8 cellular contexts compared by ENCODE assay signal in the genomic region with DNA sequence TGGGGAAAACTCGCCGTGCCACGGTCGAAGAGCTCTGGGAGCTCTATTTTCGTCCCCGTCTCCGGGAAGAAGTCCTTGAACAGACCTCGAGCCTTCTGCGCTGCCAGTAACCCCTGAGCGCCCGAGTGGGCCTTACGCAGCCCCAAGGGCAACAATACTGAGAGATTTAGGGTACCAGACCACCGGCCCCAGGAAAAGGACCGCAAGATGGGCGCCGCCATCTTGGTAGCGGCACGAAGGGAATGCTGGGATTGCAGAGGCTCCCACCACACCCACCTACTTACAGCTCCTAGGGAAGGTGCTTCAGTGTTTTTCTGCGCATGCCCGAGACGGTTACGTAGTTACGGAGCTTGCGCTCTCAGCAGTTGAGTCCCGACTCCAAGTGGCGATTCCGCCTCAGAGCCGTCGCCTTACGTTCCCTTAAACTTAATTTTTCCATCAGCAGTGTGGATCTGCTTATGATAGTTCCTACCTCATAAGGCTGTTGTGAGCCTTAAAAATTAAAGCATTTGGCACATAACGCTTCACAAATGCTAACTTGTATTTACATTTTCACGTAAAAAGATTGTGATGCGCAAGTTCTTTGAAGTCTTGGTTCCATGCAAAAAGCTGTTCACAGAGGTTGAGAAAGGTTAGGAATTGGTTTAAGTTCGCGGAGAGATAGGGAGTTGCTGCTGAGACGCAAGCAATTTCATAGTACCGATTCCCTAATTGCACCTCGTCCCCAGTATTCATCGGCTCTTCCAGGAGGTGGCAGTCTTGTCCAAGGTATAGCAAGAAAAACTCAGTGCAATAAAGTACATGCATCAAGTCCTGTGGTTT. TPM values are rescaled to one million over a fixed set of nuclear protein-coding genes. Genes with fewer than 3 reads are reported as not detected.
A peak's percentile ranks its signal among the peaks of the same experiment; 100 is the strongest.
DNase-seq lines count a peak whose midpoint lies in the region; ATAC-seq, FAIRE-seq and TF ChIP-seq lines count a peak whose summit lies in the region.

A gene (minus strand): TSS at position 244 of the 822 bp plus-strand sequence. CDS start 23 bp downstream, at position 221.

- no peaks in the 10 kb centered on the region for H3K9me3 Mint-ChIP-seq in activated CD8-positive, alpha-beta memory T cell treated with anti-CD3 and anti-CD28 coated beads, Interleukin-2, amount 10 ng/mL, durations not matched to agents 7 days and 5 days (ENCODE audit: low read depth)
- no peaks in the 10 kb centered on the region for H3K9me3 Mint-ChIP-seq in endodermal cell

- CTCF ChIA-PET in activated CD8-positive, alpha-beta memory T cell treated with anti-CD3 and anti-CD28 coated beads, Interleukin-2, amount 10 ng/mL, durations not matched to agents 7 days and 5 days (lab: Charles Lee), result interaction anchor here (0.5 to 4.1 kb wide), 34 partner anchors 11 to 1440 kb away, joined by 3 to 62 read pairs (median 5); a partner anchor contains a TSS

- ATAC-seq in GM21360 (IDR thresholded peaks at IDR 0.05; ENCODE audit: unreplicated experiment), result peak; percentile 84
- ATAC-seq in activated CD8-positive, alpha-beta memory T cell treated with anti-CD3 and anti-CD28 coated beads, Interleukin-2, amount 10 ng/mL, durations not matched to agents 7 days and 5 days, result peak; percentile 93

- peak; percentile 100 for TF ChIP-seq CTCF in endodermal cell (conservative IDR thresholded peaks at IDR 0.05)

- H3K4me3 ChIP-seq in endodermal cell (ENCODE audit: low read length) (peak within 1 kb of the TSS; percentile 94), mesodermal cell (ENCODE audit: extremely low read depth, insufficient read depth, low read length, poor library complexity, severe bottlenecking) (peak within 1 kb of the TSS; percentile 91)

- H3K4me1 ChIP-seq in endodermal cell (ENCODE audit: control insufficient read depth, insufficient read depth, low read length), result peaks cover 6% of the 10 kb centered on the region
- peaks cover 19% of the 10 kb centered on the region for H3K4me1 ChIP-seq in mesodermal cell (ENCODE audit: control insufficient read depth, insufficient read depth, low read length, poor library complexity, severe bottlenecking)

- no peaks in the 10 kb centered on the region for H3K27me3 ChIP-seq in endodermal cell (ENCODE audit: control insufficient read depth, insufficient read depth, low read length, poor library complexity, severe bottlenecking)

- peak within 1 kb of the TSS; percentile 84 for H3K9ac ChIP-seq in endodermal cell (ENCODE audit: extremely low read depth, low read length, poor library complexity, severe bottlenecking)

- H3K27ac Mint-ChIP-seq in activated CD8-positive, alpha-beta memory T cell treated with anti-CD3 and anti-CD28 coated beads, Interleukin-2, amount 10 ng/mL, durations not matched to agents 7 days and 5 days, result peak within 1 kb of the TSS; percentile 83
- peak within 1 kb of the TSS; percentile 99 for H3K27ac Mint-ChIP-seq in endodermal cell

- WGBS in endodermal cell (ENCODE audit: insufficient coverage in 1 of 2, insufficient read length in 1 of 2), 2 experiments, result 0% methylated on average over 23 to 39 of the region's 39 CpGs
- WGBS in mesodermal cell (ENCODE audit: insufficient coverage in 2 of 2), 2 experiments, result 1% methylated on average over 29 of the region's 39 CpGs

- peak within 1 kb of the TSS; percentile 91 for H3K4me3 Mint-ChIP-seq in activated CD8-positive, alpha-beta memory T cell treated with anti-CD3 and anti-CD28 coated beads, Interleukin-2, amount 10 ng/mL, durations not matched to agents 7 days and 5 days
- peak within 1 kb of the TSS; percentile 95 for H3K4me3 Mint-ChIP-seq in endodermal cell

- peaks cover 31% of the 10 kb centered on the region for H3K36me3 ChIP-seq in endodermal cell (ENCODE audit: control insufficient read depth, insufficient read depth, low read length)
- peaks cover 29% of the 10 kb centered on the region for H3K36me3 ChIP-seq in mesodermal cell (ENCODE audit: control insufficient read depth, insufficient read depth, low read length)

- H3K27ac ChIP-seq in endodermal cell (ENCODE audit: low read depth, low read length) (peak within 1 kb of the TSS; percentile 86), mesodermal cell (ENCODE audit: low read depth, low read length, severe bottlenecking) (peak within 1 kb of the TSS; percentile 94)

- peak; percentile 49 for FAIRE-seq in HTR-8/SVneo (lab: Jason Lieb, UNC)

- DNase-seq in COR-L47 (lab: John Stamatoyannopoulos, UW), result peak; percentile 97
- peak; percentile 84 for DNase-seq in HTR-8/SVneo (ENCODE audit: insufficient read length, low spot score)
- peak; percentile 87 for DNase-seq in NOMO-1 treated with dmso at 0.1 percent for 144 hours (lab: John Stamatoyannopoulos, UW; ENCODE audit: unreplicated experiment)
- DNase-seq in activated CD8-positive, alpha-beta memory T cell treated with anti-CD3 and anti-CD28 coated beads, Interleukin-2, amount 10 ng/mL, durations not matched to agents 7 days and 5 days, result peak; percentile 95
- peak; percentile 98 for DNase-seq in endodermal cell
- DNase-seq in stimulated activated CD8-positive, alpha-beta memory T cell treated with anti-CD3 and anti-CD28 coated beads, Interleukin-15, amount 100 ng/mL, for 48 hours (ENCODE audit: low read depth in 2 of 2), result peak; percentile 81 to 83

- H3K36me3 Mint-ChIP-seq in activated CD8-positive, alpha-beta memory T cell treated with anti-CD3 and anti-CD28 coated beads, Interleukin-2, amount 10 ng/mL, durations not matched to agents 7 days and 5 days, result peaks cover 18% of the 10 kb centered on the region
- peaks cover 30% of the 10 kb centered on the region for H3K36me3 Mint-ChIP-seq in endodermal cell (ENCODE audit: low read depth)

- H3K9me3 ChIP-seq in endodermal cell (ENCODE audit: control insufficient read depth, low read length), result no peaks in the 10 kb centered on the region
- H3K9me3 ChIP-seq in mesodermal cell (ENCODE audit: control insufficient read depth, low read length), result no peaks in the 10 kb centered on the region

- H3K27me3 Mint-ChIP-seq in activated CD8-positive, alpha-beta memory T cell treated with anti-CD3 and anti-CD28 coated beads, Interleukin-2, amount 10 ng/mL, durations not matched to agents 7 days and 5 days, result no peaks in the 10 kb centered on the region
- no peaks in the 10 kb centered on the region for H3K27me3 Mint-ChIP-seq in endodermal cell (ENCODE audit: insufficient read depth)

- H3K4me1 Mint-ChIP-seq in activated CD8-positive, alpha-beta memory T cell treated with anti-CD3 and anti-CD28 coated beads, Interleukin-2, amount 10 ng/mL, durations not matched to agents 7 days and 5 days, result peaks cover 19% of the 10 kb centered on the region
- H3K4me1 Mint-ChIP-seq in endodermal cell, result peaks cover 21% of the 10 kb centered on the region

RNA-seq across cellular contexts. Expression of the gene that starts here (rescaled TPM):
- 10 to 100 TPM; 21.1 to 28.7 TPM for total RNA-seq in activated CD8-positive, alpha-beta memory T cell treated with anti-CD3 and anti-CD28 coated beads, Interleukin-2, amount 10 ng/mL, durations not matched to agents 7 days and 5 days
- 10 to 100 TPM; 34.1 to 72.7 TPM for total RNA-seq in endodermal cell
- 30.1 TPM for polyA plus RNA-seq in endodermal cell (2013, experiment 1 of 2)
- 26.3 TPM for polyA plus RNA-seq in endodermal cell (2013, experiment 2 of 2)
- polyA plus RNA-seq in mesodermal cell (2013, experiment 1 of 2), result 44.3 TPM
- polyA plus RNA-seq in mesodermal cell (2013, experiment 2 of 2), result 48.6 TPM

Comparison
In these comparisons a context has a peak if more than half of its experiments do, and no peak if none do; other contexts are left out.
1. Peak in every context shown above with its lines: DNase-seq, ATAC-seq, H3K4me3 ChIP-seq and H3K27ac ChIP-seq.